Comparison of ENCODE assay signal across 11 cellular contexts in genomic region chr2:85712849-85713612, GRCh38. TPM values are rescaled to one million over a fixed set of nuclear protein-coding genes. Genes with fewer than 3 reads are reported as not detected.
DNase-seq lines count a peak whose midpoint lies in the region; ATAC-seq, FAIRE-seq and TF ChIP-seq lines count a peak whose summit lies in the region.
"Had no signal": no experiment of that assay in that cellular context is flagged by ENCODE, and none has a peak within 500 bp of the region (broad histone marks: within the 10 kb centered on the region; RNA-seq: fewer than 3 reads in every experiment).

No MANE protein-coding gene starts in this region.

- H3K9me3 ChIP-seq in GM23248 (ENCODE audit: low read depth) (no peaks in the 10 kb centered on the region), spleen (no peaks in the 10 kb centered on the region)

- peaks cover 19% of the 10 kb centered on the region; the same call in 1 of the 2 replicates for H3F3A ChIP-seq in GM23248 (ENCODE audit: insufficient read depth)

- no peak overlapping the region for H3K4me3 Mint-ChIP-seq in T-helper 2 cell treated with Interferon-gamma antibody and Interleukin-4, amounts not matched to agents 5 μg/mL and 100 μg/mL, for 36 hours
- H3K4me3 Mint-ChIP-seq: T-helper 17 cell had no signal

- H3K27me3 ChIP-seq in GM23248 (replicated peaks; ENCODE audit: insufficient read depth) (no peaks in the 10 kb centered on the region), bronchial epithelial cell (ENCODE audit: control insufficient read depth, insufficient read depth, low read length) (no peaks in the 10 kb centered on the region), spleen (replicated peaks in 1 of 7) (peaks cover 0 to 15% (median 0%) of the 10 kb centered on the region in 7 donors)

- TF ChIP-seq POLR2A in spleen (IDR thresholded peaks at IDR 0.05): no peak

- H3K27ac ChIP-seq in GM23248 (no peak overlapping the region), spleen (peak overlapping the region in 5 of 8 donors; percentile 32 to 91 (median 79))

- in situ Hi-C loops in GM23248 (cut with MboI): no loop called here

- H3K4me1 ChIP-seq in GM23248 (ENCODE audit: insufficient read depth): peaks cover 16% of the 10 kb centered on the region
- H3K4me1 ChIP-seq in spleen: peaks cover 13 to 82% (median 53%) of the 10 kb centered on the region in 6 donors

- H3K36me3 ChIP-seq in GM23248 (ENCODE audit: low read depth) (no peaks in the 10 kb centered on the region), bronchial epithelial cell (ENCODE audit: control insufficient read depth, insufficient read depth, low read length) (no peaks in the 10 kb centered on the region), spleen (no peaks in the 10 kb centered on the region)

- no peaks in the 10 kb centered on the region for H4K20me1 ChIP-seq in GM23248 (ENCODE audit: insufficient read depth)

- peaks cover 21% of the 10 kb centered on the region for H3K27me3 Mint-ChIP-seq in T-helper 2 cell treated with Interferon-gamma antibody and Interleukin-4, amounts not matched to agents 5 μg/mL and 100 μg/mL, for 36 hours (ENCODE audit: low read depth)

- H2AFZ ChIP-seq in GM23248: no peak overlapping the region

- H3K79me2 ChIP-seq in GM23248 (ENCODE audit: insufficient read depth): no peaks in the 10 kb centered on the region

- intact Hi-C loops in spleen (cut with DNase I; ENCODE audit: low total_unique reads): no loop called here

- ATAC-seq in GM19035 (IDR thresholded peaks at IDR 0.05; ENCODE audit: unreplicated experiment) (no peak), HG03045 (IDR thresholded peaks at IDR 0.05; ENCODE audit: unreplicated experiment) (no peak)
- ATAC-seq: T-helper 17 cell had no signal

- DNase-seq in GM23248 (peak; percentile 87), bronchial epithelial cell (ENCODE audit: low read depth) (peak; percentile 93), islet precursor cell (peak; percentile 29), spleen (no peak)
- no peak for DNase-seq in activated CD4-positive, alpha-beta T cell treated with anti-CD3 and anti-CD28 coated beads, Interleukin-2, amount 50 U/mL, for 1 hour
- DNase-seq in T-helper 2 cell treated with Interferon-gamma antibody and Interleukin-4, amounts not matched to agents 5 μg/mL and 100 μg/mL, for 36 hours (ENCODE audit: low spot score): no peak
- DNase-seq: activated effector memory CD4-positive, alpha-beta T cell treated with Interleukin-2 at 50 U/mL for 16 hours; NCI-H446 treated with DMSO at 0.1 percent for 48 hours; T-helper 17 cell had no signal

- H3K9me3 Mint-ChIP-seq in T-helper 2 cell treated with Interferon-gamma antibody and Interleukin-4, amounts not matched to agents 5 μg/mL and 100 μg/mL, for 36 hours: no peaks in the 10 kb centered on the region

- TF ChIP-seq CTCF in bronchial epithelial cell (IDR thresholded peaks at IDR 0.05; ENCODE audit: insufficient read depth, low read length, severe bottlenecking) (no peak), spleen (IDR thresholded peaks at IDR 0.05 in 8 of 11, conservative IDR thresholded peaks at IDR 0.05 in 3 of 11) (no peak)

- no peaks in the 10 kb centered on the region for H3K36me3 Mint-ChIP-seq in T-helper 2 cell treated with Interferon-gamma antibody and Interleukin-4, amounts not matched to agents 5 μg/mL and 100 μg/mL, for 36 hours (ENCODE audit: low read depth)

- no peak overlapping the region for H3K4me3 ChIP-seq in GM23248
- H3K4me3 ChIP-seq in bronchial epithelial cell (ENCODE audit: low read depth, low read length): no peak overlapping the region
- H3K4me3 ChIP-seq in spleen: no peak overlapping the region

- no peak overlapping the region for H3K27ac Mint-ChIP-seq in T-helper 2 cell treated with Interferon-gamma antibody and Interleukin-4, amounts not matched to agents 5 μg/mL and 100 μg/mL, for 36 hours
- H3K27ac Mint-ChIP-seq: T-helper 17 cell had no signal

- no peak overlapping the region for H3K4me2 ChIP-seq in GM23248 (ENCODE audit: unreplicated experiment)

- no peak for FAIRE-seq in bronchial epithelial cell (lab: Jason Lieb, UNC)

- H3K4me1 Mint-ChIP-seq in T-helper 2 cell treated with Interferon-gamma antibody and Interleukin-4, amounts not matched to agents 5 μg/mL and 100 μg/mL, for 36 hours (ENCODE audit: low read depth): peaks cover 23% of the 10 kb centered on the region

- 51 to 53% methylated on average over 9 of the region's 9 CpGs for WGBS in GM23248 (ENCODE audit: low coverage in 1 of 2, low lambda C conversion rate in 2 of 2, missing lambda C conversion rate in 2 of 2), 2 experiments
- 77 to 93% (median 85%) methylated on average over 9 of the region's 9 CpGs for WGBS in spleen, 5 donors

- no peaks in the 10 kb centered on the region for H3K9me2 ChIP-seq in GM23248 (ENCODE audit: insufficient read depth)

- H3K9ac ChIP-seq in GM23248: peak overlapping the region; percentile 37; the same call in 1 of the 2 replicates

RNA-seq across cellular contexts. Expression of gene GNLY, which starts 18.9 kb away (rescaled TPM):
- not detected in 2 replicates for total RNA-seq in GM23248 (2014; rRNA removed; shearing (Covaris generic))
- polyA plus RNA-seq in GM23248 (2016; fragmentation: Nextera tagmentation; extraction: Ambion mirVana): not detected in 2 replicates
- not detected in 2 replicates for total RNA-seq in bronchial epithelial cell
- total RNA-seq in spleen: 10 to 100 TPM; 17.4 to 87.8 (median 42.6) TPM
- 10 to 100 TPM; 13.1 to 38.9 (median 31.5) TPM for polyA plus RNA-seq in spleen

RNA-seq across cellular contexts. Expression of gene ATOH8, which starts 40.8 kb away (rescaled TPM):
- 40.7 and 50.1 TPM in 2 replicates for total RNA-seq in GM23248 (2014; rRNA removed; shearing (Covaris generic))
- polyA plus RNA-seq in GM23248 (2016; fragmentation: Nextera tagmentation; extraction: Ambion mirVana) (12.0 and 12.7 TPM in 2 replicates), spleen (10 to 100 TPM in 1 of 3 donors, 1 to 10 TPM in 2; 7.2 to 17.6 (median 9.4) TPM)
- total RNA-seq in bronchial epithelial cell (0.79 TPM in 1 of 2 replicates, not detected in the other), spleen (10 to 100 TPM in 6 of 7 donors, 1 to 10 TPM in 1; 6.4 to 53.0 (median 18.6) TPM)
- total RNA-seq: T-helper 17 cell had no signal

RNA-seq across cellular contexts. Expression of gene SFTPB, which starts 45.0 kb away (rescaled TPM):
- total RNA-seq in GM23248 (2014; rRNA removed; shearing (Covaris generic)): not detected in 2 replicates
- not detected in 2 replicates for polyA plus RNA-seq in GM23248 (2016; fragmentation: Nextera tagmentation; extraction: Ambion mirVana)
- not detected in 2 replicates for total RNA-seq in bronchial epithelial cell
- 1 to 10 TPM in 1 of 7 donors, not detected in 6; 1.9 TPM for total RNA-seq in spleen
- 1 to 10 TPM in 2 of 3 donors, under 1 TPM in 1; 0.59 to 4.0 (median 2.1) TPM for polyA plus RNA-seq in spleen
- total RNA-seq: T-helper 17 cell had no signal

Comparison
In these comparisons a context has a peak if more than half of its experiments do, and no peak if none do; other contexts are left out.
1. DNase-seq: peak in GM23248 (single experiment), bronchial epithelial cell (single experiment) and islet precursor cell (single experiment); none in spleen (single experiment), activated CD4-positive, alpha-beta T cell treated with anti-CD3 and anti-CD28 coated beads, Interleukin-2, amount 50 U/mL, for 1 hour (single experiment) and T-helper 2 cell treated with Interferon-gamma antibody and Interleukin-4, amounts not matched to agents 5 μg/mL and 100 μg/mL, for 36 hours (single experiment).
2. RNA of gene GNLY, which starts 18.9 kb away (total RNA-seq): 17.4 to 87.8 TPM in spleen; not detected in GM23248 and not detected in bronchial epithelial cell; every median in the first group is over 10 times any median in the second.